Comparison of ENCODE assay signal across 7 cellular contexts in the genomic region with DNA sequence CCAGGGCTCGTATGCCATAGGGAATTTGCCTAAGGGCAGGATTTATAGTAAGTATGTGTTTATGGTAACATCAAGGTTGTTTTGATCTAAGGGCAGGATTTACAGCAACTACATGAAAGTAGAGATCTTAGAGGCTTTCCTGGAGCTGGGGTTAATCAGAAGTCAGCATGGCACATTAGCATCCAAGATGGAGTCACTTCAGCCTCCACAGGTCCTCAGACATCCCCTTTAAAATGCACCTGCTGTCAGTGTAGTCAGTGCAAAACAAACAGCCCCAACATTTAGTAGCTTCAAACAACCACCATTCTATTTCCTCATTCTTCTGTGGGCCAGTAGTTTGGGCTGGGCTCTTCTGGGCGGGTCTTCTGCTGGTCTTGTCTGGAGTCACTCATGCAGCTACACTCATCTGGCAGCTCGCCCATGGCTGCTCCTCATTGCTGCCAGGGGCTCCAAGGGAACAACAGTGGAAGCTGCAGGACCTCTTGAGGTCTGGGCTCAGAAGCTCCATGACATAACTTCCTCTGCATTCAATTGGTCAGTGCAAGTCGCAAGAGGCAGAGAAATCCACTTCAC.
DNase-seq lines count a peak whose midpoint lies in the region; ATAC-seq and TF ChIP-seq lines count a peak whose summit lies in the region.

No MANE protein-coding gene starts in this region.

- no peaks in the 10 kb centered on the region for H3K79me2 ChIP-seq in fibroblast of lung (ENCODE audit: control insufficient read depth, insufficient read depth, low read length)

- TF ChIP-seq POLR2A in testis (IDR thresholded peaks at IDR 0.05), result no peak

- H3K4me1 ChIP-seq in fibroblast of lung (ENCODE audit: control insufficient read depth, extremely low read depth, insufficient read depth, low read length) (no peaks in the 10 kb centered on the region), testis (no peaks in the 10 kb centered on the region)

- no peak overlapping the region for H3K9ac ChIP-seq in fibroblast of lung (ENCODE audit: insufficient read depth, low read length)

- TF ChIP-seq CTCF in HFF-Myc (IDR thresholded peaks at IDR 0.05; ENCODE audit: low read depth, low read length, missing control alignments) (no peak), fibroblast of lung (conservative IDR thresholded peaks at IDR 0.05 in 1 of 2, IDR thresholded peaks at IDR 0.05 in 1 of 2; ENCODE audit: low read depth in 1 of 2, low read length in 2 of 2) (no peak), testis (IDR thresholded peaks at IDR 0.05) (no peak)

- WGBS in testis, 2 donors, result 84 to 86% methylated on average over 4 of the region's 4 CpGs

- no peak overlapping the region for H2AFZ ChIP-seq in fibroblast of lung (ENCODE audit: low read length)

- no peak for ATAC-seq in HG02623 (IDR thresholded peaks at IDR 0.05; ENCODE audit: unreplicated experiment)

- H3K4me3 ChIP-seq in HFF-Myc (replicated peaks; ENCODE audit: low read depth, low read length), result no peak overlapping the region
- H3K4me3 ChIP-seq in fibroblast of lung (replicated peaks in 1 of 4; ENCODE audit: control extremely low read depth in 1 of 4, insufficient read depth in 1 of 4, low read depth in 3 of 4, low read length in 4 of 4), result no peak overlapping the region
- H3K4me3 ChIP-seq in testis, result no peak overlapping the region

- DNase-seq in HFF-Myc (ENCODE audit: extremely low read depth, low read depth), result peak; percentile 10
- DNase-seq in NCI-H774 (lab: John Stamatoyannopoulos, UW), result peak; percentile 28
- DNase-seq in fibroblast of lung (ENCODE audit: low read depth in 2 of 2), result peak; percentile 14 to 69
- DNase-seq in retina, result peak; percentile 51
- no peak for DNase-seq in testis
- DNase-seq in NCI-H1436 (lab: John Stamatoyannopoulos, UW), result no peak

- H3K36me3 ChIP-seq in fibroblast of lung (ENCODE audit: control insufficient read depth, insufficient read depth, low read length) (no peaks in the 10 kb centered on the region), testis (ENCODE audit: low read depth, missing control alignments) (no peaks in the 10 kb centered on the region)

- no peaks in the 10 kb centered on the region for H3K9me3 ChIP-seq in fibroblast of lung (ENCODE audit: control insufficient read depth, insufficient read depth, low read depth, low read length)
- H3K9me3 ChIP-seq in testis, result no peaks in the 10 kb centered on the region

- no peaks in the 10 kb centered on the region for H4K20me1 ChIP-seq in fibroblast of lung (ENCODE audit: control insufficient read depth, extremely low read depth, insufficient read depth, low read length)

- intact Hi-C loops in testis (cut with DNase I; ENCODE audit: low total_unique reads), result no loop called here

- no peak overlapping the region for H3K4me2 ChIP-seq in fibroblast of lung (ENCODE audit: extremely low read depth, insufficient read depth, low read length)

- no peak overlapping the region for H3K27ac ChIP-seq in fibroblast of lung (ENCODE audit: insufficient read depth, low read length)
- H3K27ac ChIP-seq in testis, result no peak overlapping the region

- H3K27me3 ChIP-seq in fibroblast of lung (ENCODE audit: control insufficient read depth, insufficient read depth, low read length) (peaks cover 7% of the 10 kb centered on the region), testis (no peaks in the 10 kb centered on the region)

Comparison
In these comparisons a context has a peak if more than half of its experiments do, and no peak if none do; other contexts are left out.
1. DNase-seq: peak in HFF-Myc (single experiment), NCI-H774 (single experiment), fibroblast of lung (2 of 2) and retina (single experiment); none in testis (single experiment) and NCI-H1436 (single experiment).